11 cellular contexts compared by ENCODE assay signal in genomic region chr2:176508984-176509383, GRCh38.
A peak's percentile ranks its signal among the peaks of the same experiment; 100 is the strongest.
DNase-seq lines count a peak whose midpoint lies in the region; ATAC-seq and TF ChIP-seq lines count a peak whose summit lies in the region.
"Had no signal": no experiment of that assay in that cellular context is flagged by ENCODE, and none has a peak within 500 bp of the region (broad histone marks: within the 10 kb centered on the region; RNA-seq: fewer than 3 reads in every experiment).

No MANE protein-coding gene starts in this region.

- H3K4me3 ChIP-seq in Peyer's patch (no peak overlapping the region), trophoblast cell (ENCODE audit: low read depth, low read length) (no peak overlapping the region)

- peak overlapping the region; percentile 73 for H3K27ac Mint-ChIP-seq in activated naive CD8-positive, alpha-beta T cell treated with anti-CD3 and anti-CD28 coated beads for 36 hours

- TF ChIP-seq POLR2A in Peyer's patch (IDR thresholded peaks at IDR 0.05), result no peak

- no peak overlapping the region for H3K4ac ChIP-seq in trophoblast cell (ENCODE audit: low read depth, low read length)

- no peak overlapping the region for H2BK5ac ChIP-seq in trophoblast cell (ENCODE audit: low read depth, low read length, poor library complexity)

- H3K9me3 Mint-ChIP-seq in activated naive CD8-positive, alpha-beta T cell treated with anti-CD3 and anti-CD28 coated beads for 36 hours, result no peaks in the 10 kb centered on the region

- H3K27ac ChIP-seq in foreskin keratinocyte (no peak overlapping the region), Peyer's patch (no peak overlapping the region), trophoblast cell (ENCODE audit: low read depth, low read length) (no peak overlapping the region)

- no peak overlapping the region for H3K23ac ChIP-seq in trophoblast cell (ENCODE audit: low read length)

- H2AFZ ChIP-seq in trophoblast cell (ENCODE audit: insufficient read depth, low read length, poor library complexity), result no peak overlapping the region

- H3K4me3 Mint-ChIP-seq in activated naive CD8-positive, alpha-beta T cell treated with anti-CD3 and anti-CD28 coated beads for 36 hours, result no peak overlapping the region

- no peaks in the 10 kb centered on the region for H3K36me3 ChIP-seq in Peyer's patch
- no peaks in the 10 kb centered on the region for H3K36me3 ChIP-seq in trophoblast cell (ENCODE audit: control insufficient read depth in 1 of 2, insufficient read depth in 2 of 2, low read length in 2 of 2)

- no peak overlapping the region for H4K8ac ChIP-seq in trophoblast cell (ENCODE audit: low read depth, low read length)

- no peak overlapping the region for H3K4me2 ChIP-seq in trophoblast cell (ENCODE audit: low read length)

- no peak overlapping the region for H2AK5ac ChIP-seq in trophoblast cell (ENCODE audit: low read length)

- TF ChIP-seq CTCF in foreskin keratinocyte (conservative IDR thresholded peaks at IDR 0.05) (no peak), Peyer's patch (IDR thresholded peaks at IDR 0.05) (no peak)

- H3K36me3 Mint-ChIP-seq in activated naive CD8-positive, alpha-beta T cell treated with anti-CD3 and anti-CD28 coated beads for 36 hours, result no peaks in the 10 kb centered on the region

- H2BK120ac ChIP-seq in trophoblast cell (ENCODE audit: insufficient read depth, low read length, poor library complexity), result no peak overlapping the region

- no CpG with 5 or more reads among the region's 3 CpGs for WGBS in trophoblast cell (ENCODE audit: extremely low coverage, insufficient coverage, insufficient read length)

- DNase-seq in Daoy (ENCODE audit: low read depth) (peak; percentile 81), foreskin keratinocyte (no peak), NCI-H1930 (lab: John Stamatoyannopoulos, UW) (no peak), Peyer's patch (no peak), trophoblast cell (no peak)
- DNase-seq in activated naive CD8-positive, alpha-beta T cell treated with anti-CD3 and anti-CD28 coated beads for 36 hours, result peak; percentile 16
- DNase-seq: effector memory CD4-positive, alpha-beta T cell; NCI-H526; T1000 had no signal

- no peaks in the 10 kb centered on the region for H3K9me3 ChIP-seq in Peyer's patch
- no peaks in the 10 kb centered on the region for H3K9me3 ChIP-seq in trophoblast cell (ENCODE audit: insufficient read depth, low read depth, low read length)

- peaks cover 14% of the 10 kb centered on the region for H3K4me1 Mint-ChIP-seq in activated naive CD8-positive, alpha-beta T cell treated with anti-CD3 and anti-CD28 coated beads for 36 hours

- no peak overlapping the region for H4K91ac ChIP-seq in trophoblast cell (ENCODE audit: low read depth, low read length)

- no peak overlapping the region for H3K9ac ChIP-seq in trophoblast cell (ENCODE audit: low read length)

- H3K18ac ChIP-seq in trophoblast cell (ENCODE audit: low read length), result no peak overlapping the region

- H2BK12ac ChIP-seq in trophoblast cell (ENCODE audit: low read length), result no peak overlapping the region

- no peaks in the 10 kb centered on the region for H3K79me1 ChIP-seq in trophoblast cell (ENCODE audit: low read length)

- H3K27me3 ChIP-seq in foreskin keratinocyte, result no peaks in the 10 kb centered on the region
- H3K27me3 ChIP-seq in Peyer's patch, result no peaks in the 10 kb centered on the region
- no peaks in the 10 kb centered on the region for H3K27me3 ChIP-seq in trophoblast cell (ENCODE audit: insufficient read depth, low read length)

- H3K27me3 Mint-ChIP-seq in activated naive CD8-positive, alpha-beta T cell treated with anti-CD3 and anti-CD28 coated beads for 36 hours, result peaks cover 3% of the 10 kb centered on the region

- no peak overlapping the region for H4K12ac ChIP-seq in trophoblast cell (ENCODE audit: low read depth, low read length)

- no peaks in the 10 kb centered on the region for H3K79me2 ChIP-seq in trophoblast cell (ENCODE audit: control insufficient read depth, insufficient read depth, low read length, poor library complexity)

- H3K4me1 ChIP-seq in foreskin keratinocyte (peaks cover 2% of the 10 kb centered on the region), Peyer's patch (no peaks in the 10 kb centered on the region), trophoblast cell (ENCODE audit: control insufficient read depth in 1 of 2, insufficient read depth in 2 of 2, low read length in 2 of 2) (no peaks in the 10 kb centered on the region)

- H3K14ac ChIP-seq in trophoblast cell (ENCODE audit: low read length), result no peak overlapping the region

- peak; percentile 78 for ATAC-seq in GM19452 (IDR thresholded peaks at IDR 0.05; ENCODE audit: unreplicated experiment)
- peak; percentile 80 for ATAC-seq in HG03066 (IDR thresholded peaks at IDR 0.05; ENCODE audit: low read depth, unreplicated experiment)
- no peak for ATAC-seq in foreskin keratinocyte

Comparison
In these comparisons a context has a peak if more than half of its experiments do, and no peak if none do; other contexts are left out.
1. DNase-seq: peak in Daoy (single experiment) and activated naive CD8-positive, alpha-beta T cell treated with anti-CD3 and anti-CD28 coated beads for 36 hours (single experiment); none in foreskin keratinocyte (0 of 2), NCI-H1930 (0 of 2), Peyer's patch (0 of 3) and trophoblast cell (0 of 2).